8 cellular contexts compared by ENCODE assay signal in the genomic region with DNA sequence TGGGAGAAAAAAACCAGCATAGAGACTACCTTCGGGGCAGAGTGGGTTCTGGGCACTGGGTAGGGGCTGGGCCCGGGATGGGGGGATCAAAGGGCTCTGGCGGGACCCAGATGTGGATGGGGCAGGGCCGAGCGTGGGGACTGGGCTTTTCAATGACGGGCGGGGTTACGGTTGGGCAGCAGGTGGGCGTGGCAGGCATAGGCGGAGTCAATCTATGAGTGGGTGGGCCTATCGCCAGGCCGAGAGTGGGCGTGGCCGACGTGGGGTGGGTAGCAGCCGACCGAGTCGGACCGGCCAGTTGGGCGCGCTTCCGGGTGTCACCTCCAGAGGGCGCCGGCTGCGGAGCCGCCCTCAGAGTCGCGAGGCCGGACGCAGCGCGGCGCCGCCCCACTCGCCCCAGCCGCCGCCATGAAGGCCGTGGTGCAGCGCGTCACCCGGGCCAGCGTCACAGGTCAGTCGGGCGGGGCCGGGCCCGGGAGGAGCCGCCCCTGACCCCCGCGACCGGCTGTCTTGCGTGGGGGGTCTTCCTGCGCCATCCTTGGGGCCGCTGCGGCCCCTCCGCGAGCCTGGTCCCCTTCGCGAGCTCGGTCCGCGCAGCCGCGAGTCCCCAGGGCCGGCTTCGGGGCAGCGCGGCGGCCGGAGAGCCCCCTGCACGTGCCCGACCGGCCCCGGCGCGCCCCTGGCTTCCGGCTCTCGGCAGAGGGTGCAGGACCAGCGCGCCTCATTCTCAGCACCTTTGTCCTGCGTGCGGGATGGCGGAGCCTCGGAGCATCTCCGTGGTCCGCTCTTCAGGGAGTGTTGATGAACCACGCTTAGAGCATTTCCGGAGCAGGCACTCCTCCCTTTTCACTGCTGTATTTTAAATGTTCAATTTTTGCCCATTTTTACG. TPM values are rescaled to one million over a fixed set of nuclear protein-coding genes. Genes with fewer than 3 reads are reported as not detected.
A peak's percentile ranks its signal among the peaks of the same experiment; 100 is the strongest.
DNase-seq lines count a peak whose midpoint lies in the region; ATAC-seq and TF ChIP-seq lines count a peak whose summit lies in the region.

DTD1 (plus strand) TSS at position 390 of the 889 bp plus-strand sequence; CDS start at position 409, 19 bp downstream.

- no peaks in the 10 kb centered on the region for H3K27me3 ChIP-seq in WERI-Rb-1 (ENCODE audit: insufficient read depth, low read depth, severe bottlenecking)
- H3K27me3 ChIP-seq in breast epithelium, result no peaks in the 10 kb centered on the region
- H3K27me3 ChIP-seq in smooth muscle cell (ENCODE audit: low read depth), result no peaks in the 10 kb centered on the region

- peak within 1 kb of the TSS; percentile 34 for H3K9ac ChIP-seq in smooth muscle cell (ENCODE audit: low read depth)

- H3K4me3 ChIP-seq in WERI-Rb-1 (ENCODE audit: low read depth, low read length), result peak within 1 kb of the TSS; percentile 82
- peak within 1 kb of the TSS; percentile 70 to 98 (median 81) for H3K4me3 ChIP-seq in breast epithelium
- peak within 1 kb of the TSS; percentile 74 for H3K4me3 ChIP-seq in smooth muscle cell

- H4K20me1 ChIP-seq in smooth muscle cell (ENCODE audit: low read depth), result no peaks in the 10 kb centered on the region

- DNase-seq in AG08395 (ENCODE audit: low spot score), result peak; percentile 94
- DNase-seq in NCI-H2171 (lab: John Stamatoyannopoulos, UW), result peak; percentile 86
- peak; percentile 93 for DNase-seq in WERI-Rb-1
- DNase-seq in breast epithelium (ENCODE audit: low spot score in 2 of 2), result peak; percentile 83 to 91
- peak; percentile 97 for DNase-seq in iPS-NIHi7 (ENCODE audit: extremely low spot score)
- peak; percentile 17 for DNase-seq in smooth muscle cell (lab: John Stamatoyannopoulos, UW; ENCODE audit: unreplicated experiment)

- peak; percentile 78 for TF ChIP-seq CTCF in WERI-Rb-1 (IDR thresholded peaks at IDR 0.05; ENCODE audit: low read depth, low read length)
- TF ChIP-seq CTCF in breast epithelium (IDR thresholded peaks at IDR 0.05), result peak in 2 of 3 donors; percentile 33 to 54
- peak; percentile 69 for TF ChIP-seq CTCF in smooth muscle cell (IDR thresholded peaks at IDR 0.05; ENCODE audit: borderline replicate concordance, insufficient read depth, poor library complexity, severe bottlenecking)

- intact Hi-C loops in breast epithelium (cut with DNase I; ENCODE audit: low total_unique reads), result no loop called here

- peak within 1 kb of the TSS; percentile 84 for H2AFZ ChIP-seq in smooth muscle cell (ENCODE audit: low read depth)

- H3K36me3 ChIP-seq in WERI-Rb-1, result no peaks in the 10 kb centered on the region
- no peaks in the 10 kb centered on the region for H3K36me3 ChIP-seq in breast epithelium
- no peaks in the 10 kb centered on the region for H3K36me3 ChIP-seq in smooth muscle cell (ENCODE audit: low read depth)

- no peak for TF ChIP-seq POLR2A in breast epithelium (IDR thresholded peaks at IDR 0.05)

- H3K79me2 ChIP-seq in smooth muscle cell (ENCODE audit: low read depth), result no peaks in the 10 kb centered on the region

- ATAC-seq in GM18868 (IDR thresholded peaks at IDR 0.05; ENCODE audit: unreplicated experiment) (peak; percentile 88), HG03103 (IDR thresholded peaks at IDR 0.05; ENCODE audit: low read depth, unreplicated experiment) (peak; percentile 76)

- H3K9me3 ChIP-seq in WERI-Rb-1 (ENCODE audit: severe bottlenecking) (no peaks in the 10 kb centered on the region), breast epithelium (no peaks in the 10 kb centered on the region), smooth muscle cell (replicated peaks; ENCODE audit: low read depth) (no peaks in the 10 kb centered on the region)

- H3K27ac ChIP-seq in WERI-Rb-1 (peak within 1 kb of the TSS; percentile 55), breast epithelium (peak within 1 kb of the TSS; percentile 68 to 71), smooth muscle cell (ENCODE audit: low read depth) (no peak within 1 kb of the TSS)

- H3K4me1 ChIP-seq in breast epithelium (no peaks in the 10 kb centered on the region), smooth muscle cell (ENCODE audit: low read depth) (peaks cover 3% of the 10 kb centered on the region)

- H3K4me2 ChIP-seq in smooth muscle cell, result peak within 1 kb of the TSS; percentile 83

- under 1% methylated on average over 56 of the region's 88 CpGs for WGBS in smooth muscle cell (ENCODE audit: low lambda C conversion rate)

- H3F3A ChIP-seq in smooth muscle cell (ENCODE audit: low read depth), result peaks cover 3% of the 10 kb centered on the region

RNA-seq across cellular contexts. Expression of gene DTD1, which starts in this region (rescaled TPM):
- 10 to 100 TPM; 24.1 to 34.6 (median 26.2) TPM for total RNA-seq in breast epithelium
- 23.9 and 27.5 TPM in 2 replicates for total RNA-seq in smooth muscle cell
- 26.9 and 27.2 TPM in 2 replicates for polyA plus RNA-seq in smooth muscle cell

Comparison
In these comparisons a context has a peak if more than half of its experiments do, and no peak if none do; other contexts are left out.
1. DNase-seq: peak in every context shown above with its lines; median percentile 97 in iPS-NIHi7; 94 in AG08395; 93 in WERI-Rb-1; 87 in breast epithelium; 86 in NCI-H2171; 17 in smooth muscle cell.